ENCODE assay signal across 21 cellular contexts in genomic region chr4:87620086-87620485, GRCh38. TPM values are rescaled to one million over a fixed set of nuclear protein-coding genes. Genes with fewer than 3 reads are reported as not detected.
DNase-seq lines count a peak whose midpoint lies in the region; ATAC-seq, FAIRE-seq and TF ChIP-seq lines count a peak whose summit lies in the region.
"Had no signal": no experiment of that assay in that cellular context is flagged by ENCODE, and none has a peak within 500 bp of the region (broad histone marks: within the 10 kb centered on the region; RNA-seq: fewer than 3 reads in every experiment).

No MANE protein-coding gene starts in this region.

- peaks cover 3% of the 10 kb centered on the region for H3K9me3 Mint-ChIP-seq in glutamatergic neuron (ENCODE audit: unreplicated experiment)
- H3K9me3 Mint-ChIP-seq: IgD-negative memory B cell had no signal

- peaks cover 1% of the 10 kb centered on the region for H3K27me3 Mint-ChIP-seq in glutamatergic neuron (ENCODE audit: unreplicated experiment)
- H3K27me3 Mint-ChIP-seq: IgD-negative memory B cell had no signal

- H3K27me3 ChIP-seq in parathyroid adenoma (ENCODE audit: control insufficient read depth, insufficient read depth, low read length) (no peaks in the 10 kb centered on the region), vagina (no peaks in the 10 kb centered on the region)
- H3K27me3 ChIP-seq: BLaER1 had no signal

- H3K27ac Mint-ChIP-seq in glutamatergic neuron (ENCODE audit: unreplicated experiment), result no peak overlapping the region
- H3K27ac Mint-ChIP-seq: IgD-negative memory B cell had no signal

- no peaks in the 10 kb centered on the region for H3K79me2 ChIP-seq in parathyroid adenoma

- H3K27ac ChIP-seq in parathyroid adenoma (peak overlapping the region; percentile 5), substantia nigra (ENCODE audit: low read depth, low read length, poor library complexity, severe bottlenecking) (peak overlapping the region; percentile 19), vagina (peak overlapping the region; percentile 42)
- H3K27ac ChIP-seq: 22Rv1, BLaER1 had no signal

- no peak for TF ChIP-seq CTCF in parathyroid adenoma (IDR thresholded peaks at IDR 0.05)
- no peak for TF ChIP-seq CTCF in vagina (IDR thresholded peaks at IDR 0.05)
- TF ChIP-seq CTCF in glutamatergic neuron (IDR thresholded peaks at IDR 0.05; ENCODE audit: partially characterized antibody, unreplicated experiment), result no peak

- DNase-seq in Right ventricle myocardium inferior (ENCODE audit: missing footprints) (no peak), left cardiac atrium (no peak), substantia nigra (lab: John Stamatoyannopoulos, UW) (no peak), vagina (ENCODE audit: extremely low spot score in 2 of 2) (no peak), H54 (ENCODE audit: insufficient read length, low spot score) (no peak), HEK293T (ENCODE audit: extremely low spot score) (no peak), glutamatergic neuron (no peak)
- DNase-seq: MV-4-11; NCI-H1417 treated with DMSO at 0.1 percent for 48 hours; NCI-H2029 treated with DMSO at 0.1 percent for 48 hours; NCI-H526; NK-92 treated with Interleukin-12 subunit alpha and Interleukin-12 subunit beta, amount 100 ng/mL, for 24 hours; OCI-M1; RPMI8226 had no signal

- H3K9ac ChIP-seq in parathyroid adenoma, result no peak overlapping the region
- H3K9ac ChIP-seq: BLaER1 had no signal

- no peaks in the 10 kb centered on the region for H3K4me1 Mint-ChIP-seq in glutamatergic neuron (ENCODE audit: low read depth, unreplicated experiment)
- H3K4me1 Mint-ChIP-seq: IgD-negative memory B cell had no signal

- ATAC-seq in Right ventricle myocardium inferior, result peak; percentile 42
- no peak for ATAC-seq in left cardiac atrium

- H3K4me2 ChIP-seq in parathyroid adenoma (ENCODE audit: low read length), result no peak overlapping the region
- H3K4me2 ChIP-seq: BLaER1 had no signal

- no peaks in the 10 kb centered on the region for H3K36me3 Mint-ChIP-seq in glutamatergic neuron (ENCODE audit: unreplicated experiment)
- H3K36me3 Mint-ChIP-seq: IgD-negative memory B cell had no signal

- H3K36me3 ChIP-seq in parathyroid adenoma (ENCODE audit: control insufficient read depth, insufficient read depth, low read length) (no peaks in the 10 kb centered on the region), vagina (no peaks in the 10 kb centered on the region)
- H3K36me3 ChIP-seq: BLaER1, HAP-1 had no signal

- no peak for FAIRE-seq in H54 (lab: Jason Lieb, UNC)

- POLR2A ChIA-PET in HEK293T (lab: Yijun Ruan, JAX), result no interaction called here

- H3K4me3 Mint-ChIP-seq in glutamatergic neuron (ENCODE audit: unreplicated experiment), result no peak overlapping the region
- H3K4me3 Mint-ChIP-seq: IgD-negative memory B cell had no signal

- no peak for TF ChIP-seq POLR2A in vagina (IDR thresholded peaks at IDR 0.05)
- TF ChIP-seq POLR2A in H54 (IDR thresholded peaks at IDR 0.05; ENCODE audit: low read depth, low read length), result no peak

- CTCF ChIA-PET in HEK293T (lab: Yijun Ruan, JAX), result no interaction called here

- H3K9me3 ChIP-seq in parathyroid adenoma (ENCODE audit: control insufficient read depth, low read length) (no peaks in the 10 kb centered on the region), vagina (no peaks in the 10 kb centered on the region)
- H3K9me3 ChIP-seq: BLaER1, HAP-1 had no signal

- H3K4me1 ChIP-seq in parathyroid adenoma, result no peaks in the 10 kb centered on the region
- H3K4me1 ChIP-seq in vagina, result no peaks in the 10 kb centered on the region
- H3K4me1 ChIP-seq: BLaER1, HAP-1 had no signal

- intact Hi-C loops in Right ventricle myocardium inferior (cut with DNase I) (no loop called here), left cardiac atrium (cut with DNase I) (no loop called here), vagina (cut with DNase I) (no loop called here)

- no peak overlapping the region for H2AFZ ChIP-seq in parathyroid adenoma

- no peak overlapping the region for H3K4me3 ChIP-seq in parathyroid adenoma (ENCODE audit: low read depth, low read length)
- H3K4me3 ChIP-seq in vagina, result no peak overlapping the region
- H3K4me3 ChIP-seq: BLaER1, HAP-1 had no signal

TF ChIP-seq in HEK293T, 16 proteins besides CTCF, POLR2A, EP300 and RAD21:
- no peak for TF ChIP-seq L3MBTL2 (conservative IDR thresholded peaks at IDR 0.05)

RNA-seq across cellular contexts. Expression of gene DSPP, which starts 11.8 kb away (rescaled TPM):
- total RNA-seq in Right ventricle myocardium inferior, result not detected
- total RNA-seq in left cardiac atrium, result not detected
- total RNA-seq in vagina, result not detected
- total RNA-seq in glutamatergic neuron (ENCODE audit: unreplicated experiment), result not detected
- total RNA-seq: HT-29, LHCN-M2 had no signal

RNA-seq across cellular contexts. Expression of gene DMP1, which starts 30.0 kb away (rescaled TPM):
- not detected for total RNA-seq in Right ventricle myocardium inferior
- not detected for total RNA-seq in left cardiac atrium
- total RNA-seq in vagina, result not detected
- total RNA-seq in glutamatergic neuron (ENCODE audit: unreplicated experiment), result 3.0 TPM
- total RNA-seq: HT-29, LHCN-M2 had no signal
